9 cellular contexts compared by ENCODE assay signal in genomic region chr7:127252380-127252718, GRCh38. TPM values are rescaled to one million over a fixed set of nuclear protein-coding genes. Genes with fewer than 3 reads are reported as not detected.
A peak's percentile ranks its signal among the peaks of the same experiment; 100 is the strongest.
DNase-seq lines count a peak whose midpoint lies in the region; ATAC-seq, FAIRE-seq and TF ChIP-seq lines count a peak whose summit lies in the region.
"Had no signal": no experiment of that assay in that cellular context is flagged by ENCODE, and none has a peak within 500 bp of the region (broad histone marks: within the 10 kb centered on the region; RNA-seq: fewer than 3 reads in every experiment).

No MANE protein-coding gene starts in this region.

- ATAC-seq in heart right ventricle, result no peak
- no peak for ATAC-seq in left ventricle myocardium superior
- no peak for ATAC-seq in lower lobe of right lung
- no peak for ATAC-seq in upper lobe of right lung
- ATAC-seq in HG02798 (IDR thresholded peaks at IDR 0.05; ENCODE audit: poor library complexity, unreplicated experiment), result no peak

- FAIRE-seq in H54 (lab: Jason Lieb, UNC), result no peak

- no peak for TF ChIP-seq POLR2A in H54 (IDR thresholded peaks at IDR 0.05; ENCODE audit: low read depth, low read length)

- H3K9me3 ChIP-seq in heart right ventricle (no peaks in the 10 kb centered on the region), lower lobe of right lung (no peaks in the 10 kb centered on the region), upper lobe of right lung (no peaks in the 10 kb centered on the region)

- in situ Hi-C loops in astrocyte of the spinal cord (cut with HindIII; ENCODE audit: low sequenced_read_pairs), result no loop called here

- H3K27me3 ChIP-seq in heart right ventricle (peaks cover 0 to 100% (median 90%) of the 10 kb centered on the region in 7 donors), lower lobe of right lung (ENCODE audit: low read depth) (peaks cover 81% of the 10 kb centered on the region), upper lobe of right lung (peaks cover 87% of the 10 kb centered on the region)

- intact Hi-C loops in heart right ventricle (cut with DNase I), result loop anchor here in 5 of 10 donors (5.0 to 10.0 kb wide), 4 partner anchors 148 to 448 kb away; no protein-coding TSS in a partner anchor
- intact Hi-C loops in left ventricle myocardium superior (cut with micrococcal nuclease), result no loop called here
- intact Hi-C loops in lower lobe of right lung (cut with DNase I), result no loop called here
- intact Hi-C loops in upper lobe of right lung (cut with DNase I), result no loop called here

- no peak overlapping the region for H3K27ac ChIP-seq in heart right ventricle
- no peak overlapping the region for H3K27ac ChIP-seq in lower lobe of right lung
- no peak overlapping the region for H3K27ac ChIP-seq in upper lobe of right lung

- H3K4me1 ChIP-seq in heart right ventricle (peaks cover 10 to 29% (median 22%) of the 10 kb centered on the region in 9 donors), lower lobe of right lung (peaks cover 27% of the 10 kb centered on the region), upper lobe of right lung (peaks cover 21% of the 10 kb centered on the region)

- TF ChIP-seq CTCF in heart right ventricle (IDR thresholded peaks at IDR 0.05) (no peak), astrocyte of the spinal cord (IDR thresholded peaks at IDR 0.05; ENCODE audit: low read depth, low read length) (no peak), lower lobe of right lung (IDR thresholded peaks at IDR 0.05) (no peak), upper lobe of right lung (IDR thresholded peaks at IDR 0.05) (no peak)

- WGBS in heart right ventricle, 2 donors, result 1 to 2% methylated on average over 11 of the region's 11 CpGs

- H3K4me3 ChIP-seq in heart right ventricle (peak overlapping the region; percentile 37 to 76 (median 68)), astrocyte of the spinal cord (ENCODE audit: low read depth, low read length) (peak overlapping the region; percentile 63), lower lobe of right lung (peak overlapping the region; percentile 77), upper lobe of right lung (peak overlapping the region; percentile 83)

- H3K36me3 ChIP-seq in heart right ventricle (no peaks in the 10 kb centered on the region), lower lobe of right lung (no peaks in the 10 kb centered on the region), upper lobe of right lung (no peaks in the 10 kb centered on the region)

- DNase-seq in heart right ventricle, result no peak
- no peak for DNase-seq in left ventricle myocardium superior
- DNase-seq in astrocyte of the spinal cord (ENCODE audit: low read depth, low spot score), result no peak
- no peak for DNase-seq in lower lobe of right lung
- no peak for DNase-seq in upper lobe of right lung
- DNase-seq in epidermal melanocyte (ENCODE audit: insufficient read length, low spot score), result no peak
- DNase-seq in H54 (ENCODE audit: insufficient read length, low spot score), result no peak

RNA-seq across cellular contexts. Expression of gene GRM8, which starts 0.4 kb away (rescaled TPM):
- under 1 TPM in 5 of 10 donors, not detected in 5; 0.13 to 0.68 (median 0.34) TPM for total RNA-seq in heart right ventricle
- under 1 TPM; 0.16 to 0.37 TPM for polyA plus RNA-seq in heart right ventricle
- total RNA-seq in left ventricle myocardium superior, result not detected
- not detected for total RNA-seq in lower lobe of right lung
- total RNA-seq in upper lobe of right lung, result not detected
- total RNA-seq: RPMI7951 had no signal
